In the genomic region with DNA sequence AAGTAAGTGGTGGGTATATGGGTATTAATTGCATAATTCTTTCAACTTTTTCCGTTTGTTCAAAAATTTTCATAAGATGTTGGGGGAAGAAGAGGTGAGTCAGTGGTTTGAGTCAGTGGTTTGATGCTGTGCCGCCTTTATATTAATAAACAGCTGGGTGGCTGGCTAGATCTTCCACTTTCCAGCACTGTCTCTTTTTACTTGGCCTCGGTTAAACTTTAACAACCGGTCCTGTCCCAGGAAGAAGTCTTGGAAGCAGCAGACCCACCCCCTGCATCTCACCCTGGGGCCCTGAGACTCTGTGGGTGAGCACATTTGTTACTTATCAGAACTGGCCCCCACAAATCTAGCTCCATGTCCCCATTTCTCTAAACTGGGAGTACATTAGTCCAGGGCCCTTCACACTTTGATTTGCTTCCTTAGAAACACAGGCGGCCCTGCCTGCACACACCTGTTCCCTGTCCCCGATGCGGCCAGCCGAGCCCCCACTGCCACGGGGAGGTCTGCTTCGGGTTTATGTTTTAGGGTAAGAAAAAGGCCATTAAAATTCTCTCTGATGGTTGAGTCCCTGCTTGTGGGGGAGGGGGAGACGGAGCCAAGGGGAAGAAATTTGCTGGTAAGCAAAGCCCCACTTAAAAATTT, we compare ENCODE assay signal across 8 cellular contexts.
DNase-seq lines count a peak whose midpoint lies in the region; ATAC-seq lines count a peak whose summit lies in the region.

No MANE protein-coding gene starts in this region.

- DNase-seq in HuH-7 (ENCODE audit: low spot score) (peak; percentile 34), epidermal melanocyte (ENCODE audit: insufficient read length, low spot score) (no peak), DMS114 treated with DMSO at 0.1 percent for 48 hours (lab: John Stamatoyannopoulos, UW; ENCODE audit: unreplicated experiment) (no peak)
- DNase-seq in activated T-helper 1 cell treated with anti-CD3 and anti-CD28 coated beads, Interleukin-12 subunit alpha, Interleukin-12 subunit beta, Interleukin-2, Interleukin-4 antibody, amounts not matched to agents 30 ng/mL and 10 ng/mL and 1 ng/mL, durations not matched to agents 14 hours and 24 hours and 36 hours (ENCODE audit: low spot score) = no peak
- no peak for DNase-seq in stimulated activated naive B cell treated with anti-CD40 and anti-IgM and Interleukin-4, amounts not matched to agents 10 μg/mL and 1 μg/mL and 100 μg/mL, for 72 hours

- peak overlapping the region; percentile 77 for H3K4me3 ChIP-seq in iPS-20b (ENCODE audit: low read length)

- peaks cover 3% of the 10 kb centered on the region; the same call in 1 of the 2 replicates for H3K36me3 ChIP-seq in ES-I3 (ENCODE audit: insufficient read depth, low read length)
- H3K36me3 ChIP-seq in iPS-20b (ENCODE audit: insufficient read depth, low read depth, low read length) = peaks cover 6% of the 10 kb centered on the region; the same call in 1 of the 2 replicates

- H3K4me1 Mint-ChIP-seq in activated T-helper 1 cell treated with anti-CD3 and anti-CD28 coated beads, Interleukin-12 subunit alpha, Interleukin-12 subunit beta, Interleukin-2, Interleukin-4 antibody, amounts not matched to agents 30 ng/mL and 10 ng/mL and 1 ng/mL, durations not matched to agents 14 hours and 24 hours and 36 hours (ENCODE audit: low read depth) = peaks cover 11% of the 10 kb centered on the region
- H3K4me1 Mint-ChIP-seq in stimulated activated naive B cell treated with anti-CD40 and anti-IgM and Interleukin-4, amounts not matched to agents 10 μg/mL and 1 μg/mL and 100 μg/mL, for 72 hours = peaks cover 4 to 13% of the 10 kb centered on the region in 2 donors

- peaks cover 36% of the 10 kb centered on the region for H3K9me3 Mint-ChIP-seq in activated T-helper 1 cell treated with anti-CD3 and anti-CD28 coated beads, Interleukin-12 subunit alpha, Interleukin-12 subunit beta, Interleukin-2, Interleukin-4 antibody, amounts not matched to agents 30 ng/mL and 10 ng/mL and 1 ng/mL, durations not matched to agents 14 hours and 24 hours and 36 hours
- peaks cover 17 to 30% of the 10 kb centered on the region in 2 donors for H3K9me3 Mint-ChIP-seq in stimulated activated naive B cell treated with anti-CD40 and anti-IgM and Interleukin-4, amounts not matched to agents 10 μg/mL and 1 μg/mL and 100 μg/mL, for 72 hours

- H3K27ac Mint-ChIP-seq in activated T-helper 1 cell treated with anti-CD3 and anti-CD28 coated beads, Interleukin-12 subunit alpha, Interleukin-12 subunit beta, Interleukin-2, Interleukin-4 antibody, amounts not matched to agents 30 ng/mL and 10 ng/mL and 1 ng/mL, durations not matched to agents 14 hours and 24 hours and 36 hours = no peak overlapping the region
- no peak overlapping the region for H3K27ac Mint-ChIP-seq in stimulated activated naive B cell treated with anti-CD40 and anti-IgM and Interleukin-4, amounts not matched to agents 10 μg/mL and 1 μg/mL and 100 μg/mL, for 72 hours

- peaks cover 5% of the 10 kb centered on the region for H3K27me3 Mint-ChIP-seq in activated T-helper 1 cell treated with anti-CD3 and anti-CD28 coated beads, Interleukin-12 subunit alpha, Interleukin-12 subunit beta, Interleukin-2, Interleukin-4 antibody, amounts not matched to agents 30 ng/mL and 10 ng/mL and 1 ng/mL, durations not matched to agents 14 hours and 24 hours and 36 hours (ENCODE audit: insufficient read depth)
- H3K27me3 Mint-ChIP-seq in stimulated activated naive B cell treated with anti-CD40 and anti-IgM and Interleukin-4, amounts not matched to agents 10 μg/mL and 1 μg/mL and 100 μg/mL, for 72 hours = peaks cover 45 to 80% of the 10 kb centered on the region in 2 donors

- H3K36me3 Mint-ChIP-seq in activated T-helper 1 cell treated with anti-CD3 and anti-CD28 coated beads, Interleukin-12 subunit alpha, Interleukin-12 subunit beta, Interleukin-2, Interleukin-4 antibody, amounts not matched to agents 30 ng/mL and 10 ng/mL and 1 ng/mL, durations not matched to agents 14 hours and 24 hours and 36 hours (ENCODE audit: low read depth) = peaks cover 4% of the 10 kb centered on the region
- H3K36me3 Mint-ChIP-seq in stimulated activated naive B cell treated with anti-CD40 and anti-IgM and Interleukin-4, amounts not matched to agents 10 μg/mL and 1 μg/mL and 100 μg/mL, for 72 hours = peaks cover 16 to 17% of the 10 kb centered on the region in 2 donors

- intact Hi-C loops in activated T-helper 1 cell treated with anti-CD3 and anti-CD28 coated beads, Interleukin-12 subunit alpha, Interleukin-12 subunit beta, Interleukin-2, Interleukin-4 antibody, amounts not matched to agents 30 ng/mL and 10 ng/mL and 1 ng/mL, durations not matched to agents 14 hours and 24 hours and 36 hours (cut with micrococcal nuclease) = loop anchor here (2.0 to 10.0 kb wide), 2 partner anchors 37 to 89 kb away; a partner anchor contains a TSS

- no peaks in the 10 kb centered on the region for H3K27me3 ChIP-seq in iPS-20b (ENCODE audit: insufficient read depth, low read length)

- peak overlapping the region; percentile 67 for H3K27ac ChIP-seq in iPS-20b (ENCODE audit: low read length)

- H3K4me1 ChIP-seq in ES-I3 (ENCODE audit: insufficient read depth, low read length) (no peaks in the 10 kb centered on the region), iPS-20b (ENCODE audit: insufficient read depth, low read length) (peaks cover 9% of the 10 kb centered on the region; the same call in 1 of the 2 replicates)

- no peak for ATAC-seq in stimulated activated naive B cell treated with anti-CD40 and anti-IgM and Interleukin-4, amounts not matched to agents 10 μg/mL and 1 μg/mL and 100 μg/mL, for 72 hours (replicated peaks)
- no peak for ATAC-seq in GM18519 (IDR thresholded peaks at IDR 0.05; ENCODE audit: low FRiP score, unreplicated experiment)

- H3K9me3 ChIP-seq in ES-I3 (ENCODE audit: control insufficient read depth, insufficient read depth, low read length) (peaks cover 15% of the 10 kb centered on the region), iPS-20b (ENCODE audit: insufficient read depth, low read depth, low read length) (peaks cover 18% of the 10 kb centered on the region)

- H3K4me3 Mint-ChIP-seq in activated T-helper 1 cell treated with anti-CD3 and anti-CD28 coated beads, Interleukin-12 subunit alpha, Interleukin-12 subunit beta, Interleukin-2, Interleukin-4 antibody, amounts not matched to agents 30 ng/mL and 10 ng/mL and 1 ng/mL, durations not matched to agents 14 hours and 24 hours and 36 hours = peak overlapping the region; percentile 56
- H3K4me3 Mint-ChIP-seq in stimulated activated naive B cell treated with anti-CD40 and anti-IgM and Interleukin-4, amounts not matched to agents 10 μg/mL and 1 μg/mL and 100 μg/mL, for 72 hours = peak overlapping the region; percentile 72 to 73

- H3K9ac ChIP-seq in ES-I3 (ENCODE audit: low read depth, low read length) = peak overlapping the region; percentile 71
- H3K9ac ChIP-seq in iPS-20b (ENCODE audit: low read depth, low read length) = peak overlapping the region; percentile 93
